Comparison of ENCODE assay signal across 8 cellular contexts in the genomic region with DNA sequence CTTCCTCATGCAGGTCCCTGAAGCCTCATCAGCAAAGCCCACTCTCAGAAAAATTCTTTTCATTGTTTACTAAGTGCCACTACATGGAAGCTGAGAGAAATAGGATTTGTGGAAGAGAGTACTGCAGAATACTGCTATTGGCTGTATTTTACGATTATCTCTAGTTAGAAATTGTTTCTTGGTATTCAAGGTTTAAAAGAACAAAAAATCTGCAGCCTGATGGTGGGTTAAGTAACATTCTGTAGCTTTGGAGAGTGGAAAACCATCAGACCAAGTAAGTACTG. TPM values are rescaled to one million over a fixed set of nuclear protein-coding genes. Genes with fewer than 3 reads are reported as not detected.
DNase-seq lines count a peak whose midpoint lies in the region; TF ChIP-seq lines count a peak whose summit lies in the region.

No MANE protein-coding gene starts in this region.

- peak overlapping the region; percentile 86 to 94 (median 88) for H3K27ac Mint-ChIP-seq in CD14-positive monocyte

- TF ChIP-seq POLR2A in NB4 (IDR thresholded peaks at IDR 0.05; ENCODE audit: extremely low read depth, insufficient read length): no peak

- H3K4me1 ChIP-seq in effector memory CD4-positive, alpha-beta T cell (ENCODE audit: control insufficient read depth, insufficient read depth, low read length, poor library complexity, severe bottlenecking): peaks cover 16% of the 10 kb centered on the region
- H3K4me1 ChIP-seq in neutrophil (ENCODE audit: control insufficient read depth in 1 of 2, insufficient read depth in 1 of 2, low read depth in 1 of 2, low read length in 1 of 2): peaks cover 29 to 30% of the 10 kb centered on the region in 2 experiments

- H3K4me1 Mint-ChIP-seq in CD14-positive monocyte: peaks cover 44% of the 10 kb centered on the region

- peaks cover 25 to 35% of the 10 kb centered on the region in 2 donors for H3K36me3 Mint-ChIP-seq in CD14-positive monocyte

- H3K4me3 ChIP-seq in NB4 (ENCODE audit: low read depth, low read length): peak overlapping the region; percentile 56
- peak overlapping the region; percentile 45 for H3K4me3 ChIP-seq in effector memory CD4-positive, alpha-beta T cell (ENCODE audit: insufficient read depth, low read depth, low read length, poor library complexity, severe bottlenecking)
- peak overlapping the region; percentile 33 to 53 for H3K4me3 ChIP-seq in neutrophil (ENCODE audit: low read depth in 1 of 2, low read length in 1 of 2)

- intact Hi-C loops in CD14-positive monocyte (cut with micrococcal nuclease): no loop called here

- peak overlapping the region; percentile 11 for H3K27ac ChIP-seq in effector memory CD4-positive, alpha-beta T cell (ENCODE audit: insufficient read depth, low read length, poor library complexity, severe bottlenecking)
- peak overlapping the region; percentile 57 for H3K27ac ChIP-seq in neutrophil

- H3K27me3 Mint-ChIP-seq in CD14-positive monocyte (ENCODE audit: low read depth in 3 of 3): peaks cover 2 to 10% (median 4%) of the 10 kb centered on the region in 3 donors

- no peak for DNase-seq in CD14-positive monocyte (ENCODE audit: low spot score)
- DNase-seq in NB4 (ENCODE audit: low read depth): no peak
- no peak for DNase-seq in effector memory CD4-positive, alpha-beta T cell
- no peak for DNase-seq in HT-29 (ENCODE audit: low spot score)
- no peak for DNase-seq in activated CD4-positive, CD25-positive, alpha-beta regulatory T cell treated with anti-CD3 and anti-CD28 coated beads, Interleukin-2, amount 50 U/mL, for 72 hours
- DNase-seq in OCI-M1 (lab: John Stamatoyannopoulos, UW): no peak
- DNase-seq in NK-92 (lab: John Stamatoyannopoulos, UW; ENCODE audit: unreplicated experiment): no peak

- peaks cover 17% of the 10 kb centered on the region for H3K36me3 ChIP-seq in effector memory CD4-positive, alpha-beta T cell (ENCODE audit: control insufficient read depth, insufficient read depth, low read length)
- peaks cover 28% of the 10 kb centered on the region for H3K36me3 ChIP-seq in neutrophil

- no peaks in the 10 kb centered on the region for H3K9me3 ChIP-seq in effector memory CD4-positive, alpha-beta T cell (ENCODE audit: control insufficient read depth, low read length)
- no peaks in the 10 kb centered on the region for H3K9me3 ChIP-seq in neutrophil

- TF ChIP-seq CTCF in CD14-positive monocyte (IDR thresholded peaks at IDR 0.05) (no peak), NB4 (IDR thresholded peaks at IDR 0.05; ENCODE audit: low read depth, low read length) (no peak), neutrophil (IDR thresholded peaks at IDR 0.05) (no peak)

- H3K4me3 Mint-ChIP-seq in CD14-positive monocyte: peak overlapping the region; percentile 68 to 80

- no peaks in the 10 kb centered on the region for H3K9me3 Mint-ChIP-seq in CD14-positive monocyte

- no peaks in the 10 kb centered on the region for H3K27me3 ChIP-seq in effector memory CD4-positive, alpha-beta T cell (replicated peaks; ENCODE audit: control insufficient read depth, insufficient read depth, low read length, poor library complexity, severe bottlenecking)
- no peaks in the 10 kb centered on the region for H3K27me3 ChIP-seq in neutrophil

RNA-seq across cellular contexts. Expression of a gene that starts 27.3 kb away (rescaled TPM):
- 100 to 1,000 TPM; 206 to 238 TPM for polyA plus RNA-seq in CD14-positive monocyte
- 116 and 123 TPM in 2 replicates for total RNA-seq in HT-29 (2014; rRNA removed; shearing (Covaris generic))

RNA-seq across cellular contexts. Expression of a gene that starts 28.3 kb away (rescaled TPM):
- 100 to 1,000 TPM; 109 to 112 TPM for polyA plus RNA-seq in CD14-positive monocyte
- total RNA-seq in HT-29 (2014; rRNA removed; shearing (Covaris generic)): 90.3 and 98.8 TPM in 2 replicates

RNA-seq across cellular contexts. Expression of a gene that starts 44.5 kb away (rescaled TPM):
- polyA plus RNA-seq in CD14-positive monocyte: 10 to 100 TPM; 22.5 to 31.0 TPM
- 63.7 and 64.5 TPM in 2 replicates for total RNA-seq in HT-29 (2014; rRNA removed; shearing (Covaris generic))
